10 cellular contexts compared by ENCODE assay signal in genomic region chr7:131745645-131746248, GRCh38.
DNase-seq lines count a peak whose midpoint lies in the region; ATAC-seq, FAIRE-seq and TF ChIP-seq lines count a peak whose summit lies in the region.
"Had no signal": no experiment of that assay in that cellular context is flagged by ENCODE, and none has a peak within 500 bp of the region (broad histone marks: within the 10 kb centered on the region; RNA-seq: fewer than 3 reads in every experiment).

No MANE protein-coding gene starts in this region.

- H3K27me3 Mint-ChIP-seq in immature natural killer cell (ENCODE audit: low read depth in 3 of 3), result peaks cover 2% of the 10 kb centered on the region in 3 donors

- no peak overlapping the region for H3K27ac Mint-ChIP-seq in immature natural killer cell

- no peaks in the 10 kb centered on the region for H3K4me1 Mint-ChIP-seq in immature natural killer cell

- no peak for FAIRE-seq in GM12891 (lab: Jason Lieb, UNC)
- FAIRE-seq: frontal cortex had no signal

- H3K9me3 Mint-ChIP-seq in immature natural killer cell, result peaks cover 0 to 2% (median 0%) of the 10 kb centered on the region in 6 donors

- H3K4me3 ChIP-seq in astrocyte of the spinal cord (ENCODE audit: low read depth, low read length), result no peak overlapping the region

- no peak for TF ChIP-seq CTCF in astrocyte of the spinal cord (IDR thresholded peaks at IDR 0.05; ENCODE audit: low read depth, low read length)

- H3K4me3 Mint-ChIP-seq in immature natural killer cell, result no peak overlapping the region

- H3K36me3 Mint-ChIP-seq in immature natural killer cell, result no peaks in the 10 kb centered on the region

- in situ Hi-C loops in astrocyte of the spinal cord (cut with HindIII; ENCODE audit: low sequenced_read_pairs), result no loop called here

- DNase-seq in EL, result peak; percentile 24
- DNase-seq in LHCN-M2 (ENCODE audit: low read depth), result peak; percentile 30
- peak; percentile 53 for DNase-seq in astrocyte of the spinal cord (ENCODE audit: low read depth, low spot score)
- peak; percentile 94 for DNase-seq in left kidney (ENCODE audit: low read depth, low spot score)
- DNase-seq in immature natural killer cell, result no peak
- no peak for DNase-seq in GM12891 (ENCODE audit: insufficient read length, low spot score)
- DNase-seq: NCI-H345 had no signal

- no peak for ATAC-seq in GM18867 (IDR thresholded peaks at IDR 0.05; ENCODE audit: unreplicated experiment)
- ATAC-seq in HG02623 (IDR thresholded peaks at IDR 0.05; ENCODE audit: unreplicated experiment), result no peak

- TF ChIP-seq POLR2A in GM12891 (IDR thresholded peaks at IDR 0.05; ENCODE audit: low read depth, low read length), result no peak

TF ChIP-seq in GM12891, 5 proteins besides CTCF, POLR2A, EP300 and RAD21:
- TF ChIP-seq TAF1 (IDR thresholded peaks at IDR 0.05; ENCODE audit: low read depth, low read length) (no peak), PAX5 (IDR thresholded peaks at IDR 0.05; ENCODE audit: insufficient read depth, low read length, severe bottlenecking) (no peak), POU2F2 (IDR thresholded peaks at IDR 0.05; ENCODE audit: low read depth, low read length) (no peak)

Comparison
In these comparisons a context has a peak if more than half of its experiments do, and no peak if none do; other contexts are left out.
1. DNase-seq: peak in EL (single experiment), LHCN-M2 (single experiment), astrocyte of the spinal cord (single experiment) and left kidney (single experiment); none in immature natural killer cell (0 of 3) and GM12891 (single experiment).